In the genomic region with DNA sequence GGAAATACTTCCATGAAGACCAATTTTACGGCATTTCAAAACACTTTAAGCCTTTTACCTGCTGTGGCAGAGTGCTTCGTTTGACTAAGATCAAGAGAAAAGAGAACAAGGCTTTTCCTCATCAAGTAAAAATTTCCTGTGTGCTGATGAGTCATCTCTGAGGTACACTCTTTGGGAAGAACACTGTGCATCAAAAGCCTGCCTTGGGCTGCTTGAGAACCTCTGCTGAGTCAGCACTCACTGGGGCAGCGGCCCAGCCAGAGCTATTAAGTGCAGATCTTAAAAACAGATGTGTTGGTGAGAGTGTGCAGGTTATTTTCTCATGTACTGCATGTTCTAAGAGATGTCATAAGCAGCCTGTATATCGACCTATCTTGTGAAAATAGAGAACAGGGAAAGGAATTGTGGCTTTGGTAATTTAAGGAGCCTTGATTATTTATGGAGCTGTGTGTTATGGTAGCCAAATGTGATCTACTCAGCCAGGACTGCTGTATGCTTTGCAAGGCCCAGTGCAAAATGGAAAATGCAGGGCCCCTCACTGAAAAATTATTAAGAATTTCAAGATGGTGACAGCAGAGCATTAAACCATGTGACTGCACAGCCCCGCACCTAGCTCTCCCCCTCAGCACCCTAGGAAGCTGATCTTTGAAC, we compare ENCODE assay signal across 9 cellular contexts.
DNase-seq lines count a peak whose midpoint lies in the region; ATAC-seq and TF ChIP-seq lines count a peak whose summit lies in the region.
"Had no signal": no experiment of that assay in that cellular context is flagged by ENCODE, and none has a peak within 500 bp of the region (broad histone marks: within the 10 kb centered on the region; RNA-seq: fewer than 3 reads in every experiment).

No MANE protein-coding gene starts in this region.

- H3K27ac ChIP-seq in PC-9: peak overlapping the region; percentile 32

- peak overlapping the region; percentile 46 for H3K4me2 ChIP-seq in PC-9

- CTCF ChIA-PET in PC-9 (lab: Charles Lee): interaction anchor here (0.6 to 1.2 kb wide), 4 partner anchors 36 to 1262 kb away, joined by 3 to 4 read pairs (median 3); no protein-coding TSS in a partner anchor

- peaks cover 25% of the 10 kb centered on the region for H3K4me1 ChIP-seq in PC-9 (replicated peaks; ENCODE audit: insufficient read depth)

- DNase-seq in Right ventricle myocardium inferior (ENCODE audit: missing footprints) (peak; percentile 68), cardiac septum (ENCODE audit: low spot score) (no peak), PC-9 (peak; percentile 57 to 93), ecto neural progenitor cell (ENCODE audit: low spot score) (peak; percentile 45), mucosa of gallbladder (ENCODE audit: low spot score) (peak; percentile 30)

- intact Hi-C loops in Right ventricle myocardium inferior (cut with DNase I): no loop called here
- intact Hi-C loops in cardiac septum (cut with DNase I): loop anchor here (10.0 kb wide), 1 partner anchor 513 kb away; the partner anchor contains the start of gene L3MBTL3
- intact Hi-C loops in PC-9 (cut with micrococcal nuclease; ENCODE audit: unreplicated experiment): no loop called here

- H3K9me3 ChIP-seq in PC-9 (ENCODE audit: insufficient read depth, low read depth): no peaks in the 10 kb centered on the region
- H3K9me3 ChIP-seq: tibial nerve had no signal

- H3K9me2 ChIP-seq in PC-9 (ENCODE audit: insufficient read depth): no peaks in the 10 kb centered on the region

- ATAC-seq in Right ventricle myocardium inferior: no peak
- no peak for ATAC-seq in HG03025 (IDR thresholded peaks at IDR 0.05; ENCODE audit: low FRiP score, unreplicated experiment)
- no peak for ATAC-seq in HG02884 (IDR thresholded peaks at IDR 0.05; ENCODE audit: unreplicated experiment)
- ATAC-seq in GM21825 (IDR thresholded peaks at IDR 0.05; ENCODE audit: unreplicated experiment): no peak

- no peaks in the 10 kb centered on the region for H4K20me1 ChIP-seq in PC-9 (ENCODE audit: insufficient read depth)

- H3K4me3 ChIP-seq in PC-9: no peak overlapping the region; the same call in 1 of the 2 replicates
- H3K4me3 ChIP-seq: tibial nerve had no signal

- POLR2A ChIA-PET in PC-9 (lab: Charles Lee; ENCODE audit: unreplicated experiment): interaction anchor here (0.5 to 1.0 kb wide), 3 partner anchors 11 to 490 kb away, joined by 3 to 5 read pairs (median 4); no protein-coding TSS in a partner anchor

- H3F3A ChIP-seq in PC-9 (ENCODE audit: insufficient read depth, low read depth): peaks cover 9% of the 10 kb centered on the region; the same call in 1 of the 2 replicates

- H3K36me3 ChIP-seq in PC-9 (ENCODE audit: low read depth): no peaks in the 10 kb centered on the region

- no peaks in the 10 kb centered on the region for H3K79me2 ChIP-seq in PC-9 (ENCODE audit: low read depth)

- no peaks in the 10 kb centered on the region for H3K27me3 ChIP-seq in PC-9 (ENCODE audit: insufficient read depth, low read depth)
- H3K27me3 ChIP-seq: tibial nerve had no signal

- BruUV-seq in PC-9 (replicated peaks; lab: Mats Ljungman, UMichigan): no TSS peak

- H2AFZ ChIP-seq in PC-9: no peak overlapping the region

- TF ChIP-seq CTCF in PC-9 (conservative IDR thresholded peaks at IDR 0.05): no peak
